Comparison of ENCODE assay signal across 10 cellular contexts in the genomic region with DNA sequence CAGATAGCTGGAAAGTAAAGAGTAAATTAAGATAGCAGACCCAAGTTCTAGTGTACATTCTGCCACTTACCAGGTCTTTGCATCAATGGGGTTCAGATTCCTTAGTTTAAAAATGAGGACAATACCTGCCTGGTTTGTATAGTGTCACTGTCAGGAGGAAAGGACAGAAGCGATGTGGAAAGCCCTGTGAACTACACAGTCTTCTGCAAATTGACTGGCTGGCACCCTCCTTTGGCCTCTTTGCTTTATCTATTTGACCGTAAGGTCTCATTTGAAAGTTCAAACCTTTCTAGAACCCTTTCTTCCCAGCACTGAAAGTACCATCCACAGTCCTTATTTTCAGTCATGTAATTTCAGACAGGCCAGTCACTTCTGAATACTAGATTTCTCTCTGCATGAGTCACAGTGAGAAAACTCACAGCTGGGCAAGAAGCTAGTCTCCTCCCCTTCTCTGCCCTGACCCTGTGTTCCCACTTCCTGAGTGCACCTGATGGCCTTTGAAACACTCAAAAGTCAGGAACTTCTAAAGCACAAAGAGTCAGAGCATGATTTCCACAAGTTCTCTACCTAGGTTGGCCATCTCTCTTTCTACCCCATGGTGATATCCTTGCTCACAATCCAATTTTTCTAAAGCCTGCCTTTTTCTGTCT.
DNase-seq lines count a peak whose midpoint lies in the region; ATAC-seq, FAIRE-seq and TF ChIP-seq lines count a peak whose summit lies in the region.
"Had no signal": no experiment of that assay in that cellular context is flagged by ENCODE, and none has a peak within 500 bp of the region (broad histone marks: within the 10 kb centered on the region; RNA-seq: fewer than 3 reads in every experiment).

No MANE protein-coding gene starts in this region.

- H3K4me1 Mint-ChIP-seq in CD4-positive, alpha-beta T cell (ENCODE audit: low read depth), result no peaks in the 10 kb centered on the region
- no peaks in the 10 kb centered on the region for H3K4me1 Mint-ChIP-seq in natural killer cell treated with Interleukin-12 subunit alpha and Interleukin-12 subunit beta and Interleukin-15 and Interleukin-18, amount 100 ng/mL, for 72 hours (ENCODE audit: low read depth in 2 of 2)
- H3K4me1 Mint-ChIP-seq: nephron had no signal

- TF ChIP-seq EP300 in HepG2 (IDR thresholded peaks at IDR 0.05; ENCODE audit: low read depth in 2 of 2, low read length in 2 of 2), result no peak
- TF ChIP-seq EP300 in HepG2 (CRISPR knock-in tag; IDR thresholded peaks at IDR 0.05; ENCODE audit: borderline replicate concordance), result no peak

- H3K27me3 ChIP-seq in right lobe of liver (no peaks in the 10 kb centered on the region), HepG2 (ENCODE audit: control insufficient read depth in 1 of 2, insufficient read depth in 2 of 2, low read length in 2 of 2) (no peaks in the 10 kb centered on the region)
- no peaks in the 10 kb centered on the region for H3K27me3 ChIP-seq in CD4-positive, alpha-beta T cell (ENCODE audit: control insufficient read depth, insufficient read depth, low read length)

- no peak overlapping the region for H3K9ac ChIP-seq in HepG2 (ENCODE audit: insufficient read depth, low read depth, low read length)

- TF ChIP-seq POLR2A in right lobe of liver (IDR thresholded peaks at IDR 0.05) (no peak), HepG2 (IDR thresholded peaks at IDR 0.05; ENCODE audit: insufficient read depth in 1 of 2, low read depth in 2 of 2, low read length in 2 of 2) (no peak)

- DNase-seq in right lobe of liver, result peak in 1 of 3 donors; percentile 47
- DNase-seq in HepG2 (ENCODE audit: low spot score), result no peak
- peak; percentile 4 to 54 for DNase-seq in cardiac fibroblast (ENCODE audit: low read depth in 2 of 2)
- DNase-seq in medulla oblongata (ENCODE audit: extremely low spot score), result no peak
- no peak for DNase-seq in CD4-positive, alpha-beta T cell
- no peak for DNase-seq in NCI-H2227 treated with DMSO at 0.1 percent for 48 hours (lab: John Stamatoyannopoulos, UW)
- no peak for DNase-seq in natural killer cell treated with Interleukin-12 subunit alpha and Interleukin-12 subunit beta and Interleukin-15 and Interleukin-18, amount 100 ng/mL, for 72 hours (ENCODE audit: low spot score)
- DNase-seq: NCI-H2029 had no signal

- TF ChIP-seq CTCF in right lobe of liver (IDR thresholded peaks at IDR 0.05), result no peak
- no peak for TF ChIP-seq CTCF in HepG2 (CRISPR knock-in tag; IDR thresholded peaks at IDR 0.05)
- no peak for TF ChIP-seq CTCF in cardiac fibroblast (IDR thresholded peaks at IDR 0.05; ENCODE audit: low read depth, low read length)
- no peak for TF ChIP-seq CTCF in CD4-positive, alpha-beta T cell (IDR thresholded peaks at IDR 0.05)

- H3K27me3 Mint-ChIP-seq in CD4-positive, alpha-beta T cell, result no peaks in the 10 kb centered on the region
- H3K27me3 Mint-ChIP-seq in natural killer cell treated with Interleukin-12 subunit alpha and Interleukin-12 subunit beta and Interleukin-15 and Interleukin-18, amount 100 ng/mL, for 72 hours, result peaks cover 0 to 7% of the 10 kb centered on the region in 2 donors

- no peak for FAIRE-seq in HepG2 (lab: Jason Lieb, UNC)

- H3K4me3 ChIP-seq in right lobe of liver (no peak overlapping the region), HepG2 (replicated peaks in 1 of 3; ENCODE audit: insufficient read depth in 1 of 3, low read depth in 2 of 3, low read length in 3 of 3) (no peak overlapping the region), cardiac fibroblast (replicated peaks in 1 of 2; ENCODE audit: low read depth in 2 of 2, low read length in 2 of 2) (no peak overlapping the region)

- H3K4me1 ChIP-seq in right lobe of liver (no peaks in the 10 kb centered on the region), HepG2 (ENCODE audit: insufficient read depth, low read length) (no peaks in the 10 kb centered on the region)

- no peak for TF ChIP-seq RAD21 in HepG2 (CRISPR knock-in tag; IDR thresholded peaks at IDR 0.05)

- POLR2A ChIA-PET in HepG2 (lab: Yijun Ruan, JAX), result no interaction called here
- POLR2A ChIA-PET in CD4-positive, alpha-beta T cell (lab: Charles Lee), result no interaction called here

- no peaks in the 10 kb centered on the region for H3K36me3 Mint-ChIP-seq in CD4-positive, alpha-beta T cell (ENCODE audit: low read depth)
- no peaks in the 10 kb centered on the region for H3K36me3 Mint-ChIP-seq in natural killer cell treated with Interleukin-12 subunit alpha and Interleukin-12 subunit beta and Interleukin-15 and Interleukin-18, amount 100 ng/mL, for 72 hours

- H3K36me3 ChIP-seq in right lobe of liver (no peaks in the 10 kb centered on the region), HepG2 (replicated peaks in 1 of 2; ENCODE audit: control insufficient read depth in 1 of 2, insufficient read depth in 2 of 2, low read length in 2 of 2) (no peaks in the 10 kb centered on the region)

- no peaks in the 10 kb centered on the region for H4K20me1 ChIP-seq in HepG2 (ENCODE audit: insufficient read depth, low read length)

- WGBS in right lobe of liver (ENCODE audit: insufficient coverage, low coverage, low lambda C conversion rate, missing lambda C conversion rate), result 89% methylated on average over 2 of the region's 2 CpGs
- WGBS in HepG2 (ENCODE audit: low lambda C conversion rate), result 40% methylated on average over 2 of the region's 2 CpGs

- no peaks in the 10 kb centered on the region for H3K9me3 Mint-ChIP-seq in CD4-positive, alpha-beta T cell
- peaks cover 14% of the 10 kb centered on the region for H3K9me3 Mint-ChIP-seq in natural killer cell treated with Interleukin-12 subunit alpha and Interleukin-12 subunit beta and Interleukin-15 and Interleukin-18, amount 100 ng/mL, for 72 hours
- H3K9me3 Mint-ChIP-seq: nephron had no signal

- no peak overlapping the region for H3K27ac ChIP-seq in right lobe of liver
- no peak overlapping the region for H3K27ac ChIP-seq in HepG2 (ENCODE audit: extremely low read length, insufficient read depth, low read length)
- H3K27ac ChIP-seq in CD4-positive, alpha-beta T cell (ENCODE audit: low read depth, low read length), result no peak overlapping the region

- CTCF ChIA-PET in HepG2 (lab: Yijun Ruan, JAX; ENCODE audit: low intra/inter-chr PET ratio, low total read pairs), result no interaction called here
- CTCF ChIA-PET in CD4-positive, alpha-beta T cell (lab: Charles Lee), result no interaction called here

- no TSS peak for BruUV-seq in HepG2 (replicated peaks; lab: Mats Ljungman, UMichigan)

- no peak overlapping the region for H2AFZ ChIP-seq in HepG2 (ENCODE audit: low read length)

- H3K4me3 Mint-ChIP-seq in CD4-positive, alpha-beta T cell, result no peak overlapping the region
- H3K4me3 Mint-ChIP-seq in natural killer cell treated with Interleukin-12 subunit alpha and Interleukin-12 subunit beta and Interleukin-15 and Interleukin-18, amount 100 ng/mL, for 72 hours, result no peak overlapping the region
- H3K4me3 Mint-ChIP-seq: nephron had no signal

- intact Hi-C loops in right lobe of liver (cut with DNase I), result no loop called here
- intact Hi-C loops in HepG2 (cut with micrococcal nuclease; ENCODE audit: unreplicated experiment), result loop anchor here (10.0 kb wide), 1 partner anchor 759 kb away; no protein-coding TSS in a partner anchor
- intact Hi-C loops in CD4-positive, alpha-beta T cell (cut with DNase I, micrococcal nuclease), result no loop called here

- H3K27ac Mint-ChIP-seq in CD4-positive, alpha-beta T cell, result no peak overlapping the region
- H3K27ac Mint-ChIP-seq in natural killer cell treated with Interleukin-12 subunit alpha and Interleukin-12 subunit beta and Interleukin-15 and Interleukin-18, amount 100 ng/mL, for 72 hours, result no peak overlapping the region
- H3K27ac Mint-ChIP-seq: nephron had no signal

- no peaks in the 10 kb centered on the region for H3K79me2 ChIP-seq in HepG2 (ENCODE audit: insufficient read depth, low read length)

- ATAC-seq in right lobe of liver, result peak; percentile 52 to 99 (median 75)
- ATAC-seq in HepG2, result no peak; the same call in 2 of the 3 replicates
- peak; percentile 95 for ATAC-seq in HG03175 (IDR thresholded peaks at IDR 0.05; ENCODE audit: unreplicated experiment)
- no peak for ATAC-seq in CD4-positive, alpha-beta T cell (ENCODE audit: poor library complexity)
- no peak for ATAC-seq in natural killer cell treated with Interleukin-12 subunit alpha and Interleukin-12 subunit beta and Interleukin-15 and Interleukin-18, amount 100 ng/mL, for 72 hours

- no peak overlapping the region for H3K4me2 ChIP-seq in HepG2 (ENCODE audit: low read depth, low read length)

- in situ Hi-C loops in HepG2 (cut with HindIII; ENCODE audit: extremely low pct_ligation_motif_present, low pct_unique_long_range_greater_than_20kb), result no loop called here

- H3K9me3 ChIP-seq in right lobe of liver, result no peaks in the 10 kb centered on the region
- no peaks in the 10 kb centered on the region for H3K9me3 ChIP-seq in HepG2 (ENCODE audit: low read length)
- no peaks in the 10 kb centered on the region for H3K9me3 ChIP-seq in CD4-positive, alpha-beta T cell (ENCODE audit: control insufficient read depth, low read length)

TF ChIP-seq in HepG2, 621 proteins besides CTCF, POLR2A, EP300 and RAD21:
- TF ChIP-seq CBX1 (IDR thresholded peaks at IDR 0.05; ENCODE audit: low read depth) (no peak), NFIC (IDR thresholded peaks at IDR 0.05; ENCODE audit: low read length) (no peak)

Comparison
In these comparisons a context has a peak if more than half of its experiments do, and no peak if none do; other contexts are left out.
1. ATAC-seq: peak in right lobe of liver (4 of 4) and HG03175 (single experiment); none in HepG2 (single experiment), CD4-positive, alpha-beta T cell (single experiment) and natural killer cell treated with Interleukin-12 subunit alpha and Interleukin-12 subunit beta and Interleukin-15 and Interleukin-18, amount 100 ng/mL, for 72 hours (0 of 2).
2. DNase-seq: peak in cardiac fibroblast (2 of 2); none in HepG2 (single experiment), medulla oblongata (single experiment), CD4-positive, alpha-beta T cell (0 of 10), NCI-H2227 treated with DMSO at 0.1 percent for 48 hours (single experiment) and natural killer cell treated with Interleukin-12 subunit alpha and Interleukin-12 subunit beta and Interleukin-15 and Interleukin-18, amount 100 ng/mL, for 72 hours (single experiment).